ENCODE assay signal across 9 cellular contexts in genomic region chr20:50467618-50468373, GRCh38. TPM values are rescaled to one million over a fixed set of nuclear protein-coding genes. Genes with fewer than 3 reads are reported as not detected.
A peak's percentile ranks its signal among the peaks of the same experiment; 100 is the strongest.
DNase-seq lines count a peak whose midpoint lies in the region; ATAC-seq, FAIRE-seq and TF ChIP-seq lines count a peak whose summit lies in the region.
"Had no signal": no experiment of that assay in that cellular context is flagged by ENCODE, and none has a peak within 500 bp of the region (broad histone marks: within the 10 kb centered on the region; RNA-seq: fewer than 3 reads in every experiment).

No MANE protein-coding gene starts in this region.

- no peaks in the 10 kb centered on the region for H3K79me2 ChIP-seq in HepG2 (ENCODE audit: insufficient read depth, low read length)
- no peaks in the 10 kb centered on the region for H3K79me2 ChIP-seq in smooth muscle cell (ENCODE audit: low read depth)

- H3K27ac ChIP-seq in HepG2 (ENCODE audit: extremely low read length, insufficient read depth, low read length): no peak overlapping the region
- H3K27ac ChIP-seq in smooth muscle cell (ENCODE audit: low read depth): no peak overlapping the region

- H3K9me3 ChIP-seq in HepG2 (ENCODE audit: low read length): no peaks in the 10 kb centered on the region
- H3K9me3 ChIP-seq in smooth muscle cell (replicated peaks; ENCODE audit: low read depth): no peaks in the 10 kb centered on the region

- POLR2A ChIA-PET in HepG2 (lab: Yijun Ruan, JAX): interaction anchor here (1.2 to 9.0 kb wide), 2 partner anchors 69 to 278 kb away, joined by 4 to 98 read pairs; partner anchors contain the start of gene CEBPB

- no peaks in the 10 kb centered on the region for H3K9me3 Mint-ChIP-seq in activated naive CD4-positive, alpha-beta T cell treated with anti-CD3 and anti-CD28 coated beads, Interleukin-2, amount 50 U/mL, for 24 hours
- H3K9me3 Mint-ChIP-seq in type B pancreatic cell: no peaks in the 10 kb centered on the region
- H3K9me3 Mint-ChIP-seq: stimulated activated naive CD8-positive, alpha-beta T cell treated with anti-CD3 and anti-CD28 coated beads, Interleukin-15, Interleukin-2, amounts not matched to agents 100 ng/mL and 50 ng/mL, for 24 hours had no signal

- DNase-seq in NCI-H2196 (lab: John Stamatoyannopoulos, UW; ENCODE audit: unreplicated experiment): peak; percentile 26
- DNase-seq in NCI-H2196 treated with DMSO at 0.1 percent for 48 hours (lab: John Stamatoyannopoulos, UW; ENCODE audit: unreplicated experiment): no peak
- peak; percentile 46 for DNase-seq in NCI-H226
- peak; percentile 77 for DNase-seq in HepG2 (ENCODE audit: low spot score)
- no peak for DNase-seq in type B pancreatic cell (ENCODE audit: extremely low spot score, unreplicated experiment)
- no peak for DNase-seq in NK-92 treated with Interleukin-12 subunit alpha and Interleukin-12 subunit beta, amount 100 ng/mL, for 24 hours (lab: John Stamatoyannopoulos, UW)
- no peak for DNase-seq in smooth muscle cell (lab: John Stamatoyannopoulos, UW; ENCODE audit: unreplicated experiment)

- H3K27ac Mint-ChIP-seq in activated naive CD4-positive, alpha-beta T cell treated with anti-CD3 and anti-CD28 coated beads, Interleukin-2, amount 50 U/mL, for 24 hours: peak overlapping the region; percentile 36
- H3K27ac Mint-ChIP-seq in type B pancreatic cell: no peak overlapping the region
- H3K27ac Mint-ChIP-seq: stimulated activated naive CD8-positive, alpha-beta T cell treated with anti-CD3 and anti-CD28 coated beads, Interleukin-15, Interleukin-2, amounts not matched to agents 100 ng/mL and 50 ng/mL, for 24 hours had no signal

- peak; percentile 64 for FAIRE-seq in HepG2 (lab: Jason Lieb, UNC)

- peaks cover 14% of the 10 kb centered on the region for H3K4me1 Mint-ChIP-seq in activated naive CD4-positive, alpha-beta T cell treated with anti-CD3 and anti-CD28 coated beads, Interleukin-2, amount 50 U/mL, for 24 hours
- H3K4me1 Mint-ChIP-seq in type B pancreatic cell (ENCODE audit: unreplicated experiment): peaks cover 4% of the 10 kb centered on the region

- peaks cover 62% of the 10 kb centered on the region for H3K4me1 ChIP-seq in HepG2 (ENCODE audit: insufficient read depth, low read length)
- no peaks in the 10 kb centered on the region for H3K4me1 ChIP-seq in smooth muscle cell (ENCODE audit: low read depth)

- H3F3A ChIP-seq in smooth muscle cell (ENCODE audit: low read depth): no peaks in the 10 kb centered on the region

- no peaks in the 10 kb centered on the region for H3K27me3 Mint-ChIP-seq in activated naive CD4-positive, alpha-beta T cell treated with anti-CD3 and anti-CD28 coated beads, Interleukin-2, amount 50 U/mL, for 24 hours
- H3K27me3 Mint-ChIP-seq in type B pancreatic cell: no peaks in the 10 kb centered on the region
- H3K27me3 Mint-ChIP-seq: stimulated activated naive CD8-positive, alpha-beta T cell treated with anti-CD3 and anti-CD28 coated beads, Interleukin-15, Interleukin-2, amounts not matched to agents 100 ng/mL and 50 ng/mL, for 24 hours had no signal

- no peaks in the 10 kb centered on the region for H3K36me3 ChIP-seq in HepG2 (replicated peaks in 1 of 2; ENCODE audit: control insufficient read depth in 1 of 2, insufficient read depth in 2 of 2, low read length in 2 of 2)
- H3K36me3 ChIP-seq in smooth muscle cell (ENCODE audit: low read depth): no peaks in the 10 kb centered on the region

- no peak overlapping the region for H3K4me3 Mint-ChIP-seq in activated naive CD4-positive, alpha-beta T cell treated with anti-CD3 and anti-CD28 coated beads, Interleukin-2, amount 50 U/mL, for 24 hours
- no peak overlapping the region for H3K4me3 Mint-ChIP-seq in type B pancreatic cell
- H3K4me3 Mint-ChIP-seq: stimulated activated naive CD8-positive, alpha-beta T cell treated with anti-CD3 and anti-CD28 coated beads, Interleukin-15, Interleukin-2, amounts not matched to agents 100 ng/mL and 50 ng/mL, for 24 hours had no signal

- H2AFZ ChIP-seq in HepG2 (ENCODE audit: low read length): no peak overlapping the region
- H2AFZ ChIP-seq in smooth muscle cell (ENCODE audit: low read depth): no peak overlapping the region

- no TSS peak for BruUV-seq in HepG2 (replicated peaks; lab: Mats Ljungman, UMichigan)

- no peak overlapping the region for H3K9ac ChIP-seq in HepG2 (ENCODE audit: insufficient read depth, low read depth, low read length)
- H3K9ac ChIP-seq in smooth muscle cell (ENCODE audit: low read depth): no peak overlapping the region

- in situ Hi-C loops in HepG2 (cut with HindIII; ENCODE audit: extremely low pct_ligation_motif_present, low pct_unique_long_range_greater_than_20kb): no loop called here

- no peaks in the 10 kb centered on the region for H4K20me1 ChIP-seq in HepG2 (ENCODE audit: insufficient read depth, low read length)
- H4K20me1 ChIP-seq in smooth muscle cell (ENCODE audit: low read depth): no peaks in the 10 kb centered on the region

- intact Hi-C loops in HepG2 (cut with micrococcal nuclease; ENCODE audit: unreplicated experiment): no loop called here

- TF ChIP-seq POLR2A in HepG2 (IDR thresholded peaks at IDR 0.05; ENCODE audit: insufficient read depth in 1 of 2, low read depth in 2 of 2, low read length in 2 of 2): no peak

- TF ChIP-seq CTCF in HepG2 (CRISPR knock-in tag; IDR thresholded peaks at IDR 0.05) (no peak), type B pancreatic cell (conservative IDR thresholded peaks at IDR 0.05) (no peak), smooth muscle cell (IDR thresholded peaks at IDR 0.05; ENCODE audit: borderline replicate concordance, insufficient read depth, poor library complexity, severe bottlenecking) (no peak)

- peak overlapping the region; percentile 33 for H3K4me2 ChIP-seq in HepG2 (ENCODE audit: low read depth, low read length)
- no peak overlapping the region for H3K4me2 ChIP-seq in smooth muscle cell

- H3K27me3 ChIP-seq in HepG2 (ENCODE audit: control insufficient read depth in 1 of 2, insufficient read depth in 2 of 2, low read length in 2 of 2) (no peaks in the 10 kb centered on the region), smooth muscle cell (ENCODE audit: low read depth) (no peaks in the 10 kb centered on the region)

- no peak for TF ChIP-seq EP300 in HepG2 (IDR thresholded peaks at IDR 0.05; ENCODE audit: low read depth in 2 of 2, low read length in 2 of 2)
- no peak for TF ChIP-seq EP300 in HepG2 (CRISPR knock-in tag; IDR thresholded peaks at IDR 0.05; ENCODE audit: borderline replicate concordance)

- WGBS in HepG2 (ENCODE audit: low lambda C conversion rate): 39% methylated on average over 6 of the region's 6 CpGs
- 86% methylated on average over 6 of the region's 6 CpGs for WGBS in smooth muscle cell (ENCODE audit: low lambda C conversion rate)

- no peak overlapping the region for H3K4me3 ChIP-seq in HepG2 (replicated peaks in 1 of 3; ENCODE audit: insufficient read depth in 1 of 3, low read depth in 2 of 3, low read length in 3 of 3)
- H3K4me3 ChIP-seq in smooth muscle cell: no peak overlapping the region

- no peak for TF ChIP-seq RAD21 in HepG2 (CRISPR knock-in tag; IDR thresholded peaks at IDR 0.05)

- peak; percentile 70 for ATAC-seq in HepG2

- H3K36me3 Mint-ChIP-seq in activated naive CD4-positive, alpha-beta T cell treated with anti-CD3 and anti-CD28 coated beads, Interleukin-2, amount 50 U/mL, for 24 hours: no peaks in the 10 kb centered on the region
- no peaks in the 10 kb centered on the region for H3K36me3 Mint-ChIP-seq in type B pancreatic cell

- CTCF ChIA-PET in HepG2 (lab: Yijun Ruan, JAX; ENCODE audit: low intra/inter-chr PET ratio, low total read pairs): no interaction called here

TF ChIP-seq in HepG2, 621 proteins besides CTCF, POLR2A, EP300 and RAD21 (continues in another document):
- no peak for TF ChIP-seq HMG20B (CRISPR knock-in tag; conservative IDR thresholded peaks at IDR 0.05)

RNA-seq across cellular contexts. Expression of gene PTPN1, which starts 42.4 kb away (rescaled TPM):
- total RNA-seq in HepG2 (2016; rRNA removed; fragmentation: Illumina TruSeq; extraction: Trizol) (33.3 and 37.2 TPM in 2 replicates), type B pancreatic cell (ENCODE audit: low replicate concordance) (26.6 and 27.6 TPM in 2 replicates), smooth muscle cell (28.9 and 35.6 TPM in 2 replicates)
- 4.1 and 4.3 TPM in 2 replicates for total RNA-seq in HepG2 (2016; cell fraction: cytosol; rRNA removed; fragmentation: Illumina TruSeq; extraction: Trizol; ENCODE audit: low read depth)
- 31.0 and 34.8 TPM in 2 replicates for total RNA-seq in HepG2 (2016; cell fraction: insoluble cytoplasmic fraction; rRNA removed; fragmentation: Illumina TruSeq; extraction: Trizol)
- 16.1 and 17.5 TPM in 2 replicates for total RNA-seq in HepG2 (2016; cell fraction: membrane; rRNA removed; fragmentation: Illumina TruSeq; extraction: Trizol)
- 22.9 and 26.4 TPM in 2 replicates for total RNA-seq in HepG2 (2016; cell fraction: nucleus; rRNA removed; fragmentation: Illumina TruSeq; extraction: Trizol)
- polyA plus RNA-seq in HepG2 (2011; rRNA removed) (16.8 and 17.7 TPM in 2 replicates), smooth muscle cell (16.1 and 19.4 TPM in 2 replicates)
- polyA plus RNA-seq in HepG2 (2011; cell fraction: cytosol; rRNA removed): 14.7 and 18.4 TPM in 2 replicates
- 21.4 and 23.7 TPM in 2 replicates for polyA plus RNA-seq in HepG2 (2011; cell fraction: nucleus; rRNA removed)
- polyA plus RNA-seq in HepG2 (2012): 20.9 and 24.3 TPM in 2 replicates
- 2.4 and 2.5 TPM in 2 replicates for polyA plus RNA-seq in HepG2 (2016; cell fraction: cytosol; fragmentation: Illumina TruSeq; extraction: Trizol; ENCODE audit: low read depth)
- polyA plus RNA-seq in HepG2 (2016; cell fraction: insoluble cytoplasmic fraction; fragmentation: Illumina TruSeq; extraction: Trizol; ENCODE audit: low read depth): 33.0 and 39.3 TPM in 2 replicates
- 9.4 and 10.0 TPM in 2 replicates for polyA plus RNA-seq in HepG2 (2016; cell fraction: membrane; fragmentation: Illumina TruSeq; extraction: Trizol; ENCODE audit: low read depth)
- 31.1 and 31.8 TPM in 2 replicates for polyA plus RNA-seq in HepG2 (2016; cell fraction: nucleus; fragmentation: Illumina TruSeq; extraction: Trizol; ENCODE audit: insufficient read depth, low read depth)
- polyA minus RNA-seq in HepG2 (2011; rRNA and poly(A)+ RNA removed; ENCODE audit: low replicate concordance): 27.4 and 30.1 TPM in 2 replicates
- polyA minus RNA-seq in HepG2 (2011; cell fraction: cytosol; rRNA and poly(A)+ RNA removed): 12.4 and 15.0 TPM in 2 replicates
- polyA minus RNA-seq in HepG2 (2011; cell fraction: nucleus; rRNA and poly(A)+ RNA removed): 23.0 and 24.9 TPM in 2 replicates

Comparison
In these comparisons a context has a peak if more than half of its experiments do, and no peak if none do; other contexts are left out.
1. DNase-seq: peak in NCI-H2196 (single experiment), NCI-H226 (single experiment) and HepG2 (single experiment); none in NCI-H2196 treated with DMSO at 0.1 percent for 48 hours (single experiment), type B pancreatic cell (single experiment), NK-92 treated with Interleukin-12 subunit alpha and Interleukin-12 subunit beta, amount 100 ng/mL, for 24 hours (single experiment) and smooth muscle cell (single experiment).